In the genomic region with DNA sequence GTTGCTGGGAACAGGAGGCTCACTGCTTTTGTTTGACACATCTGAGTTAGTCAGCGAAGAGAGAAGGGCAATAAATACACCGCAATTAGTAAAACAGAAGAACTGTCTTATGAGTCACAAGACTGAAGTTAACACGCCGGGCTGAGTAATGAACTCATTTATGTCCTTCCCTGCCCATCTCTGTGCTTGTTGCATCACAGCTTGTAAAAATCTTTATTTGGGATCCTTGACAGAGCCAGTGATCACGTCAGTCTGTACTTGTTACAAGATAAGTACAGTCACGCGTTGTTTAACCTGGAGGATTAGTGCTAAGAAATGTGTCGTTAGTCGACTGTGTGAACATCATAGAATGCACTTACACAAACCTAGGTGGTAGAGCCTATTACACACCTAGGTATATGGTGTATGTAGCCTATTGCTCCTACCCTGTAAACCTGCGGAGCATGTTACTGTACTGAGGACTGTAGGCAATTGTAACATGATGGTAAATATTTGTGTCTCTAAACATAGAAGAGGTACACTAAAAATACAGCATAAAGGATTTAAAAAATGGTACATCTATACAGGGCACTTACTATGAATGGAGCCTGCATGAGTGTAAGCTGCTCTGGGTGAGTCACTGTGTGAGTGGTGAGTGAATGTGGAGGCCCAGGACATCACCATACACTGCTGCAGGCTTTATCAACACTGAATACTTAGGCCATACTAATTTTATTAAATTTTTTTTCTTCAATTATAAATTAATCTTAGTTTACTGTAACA, we compare ENCODE assay signal across 11 cellular contexts.
DNase-seq lines count a peak whose midpoint lies in the region; ATAC-seq and TF ChIP-seq lines count a peak whose summit lies in the region.
"Had no signal": no experiment of that assay in that cellular context is flagged by ENCODE, and none has a peak within 500 bp of the region (broad histone marks: within the 10 kb centered on the region; RNA-seq: fewer than 3 reads in every experiment).

No MANE protein-coding gene starts in this region.

- H3K36me3 ChIP-seq in BJ (ENCODE audit: control insufficient read depth, insufficient read depth, low read length) (no peaks in the 10 kb centered on the region), HEK293 (ENCODE audit: control insufficient read depth in 2 of 2, insufficient read depth in 1 of 2, low read length in 2 of 2) (no peaks in the 10 kb centered on the region)

- no peaks in the 10 kb centered on the region for H3K9me3 ChIP-seq in HEK293 (ENCODE audit: control insufficient read depth, insufficient read depth, low read depth, low read length)

- H3K27me3 ChIP-seq in BJ (ENCODE audit: control insufficient read depth, insufficient read depth, low read length) (no peaks in the 10 kb centered on the region), foreskin keratinocyte (peaks cover 8% of the 10 kb centered on the region)

- in situ Hi-C loops in G401 (cut with HindIII; ENCODE audit: low sequenced_read_pairs), result no loop called here

- ATAC-seq in foreskin keratinocyte, result peak; percentile 93
- no peak for ATAC-seq in GM21367 (IDR thresholded peaks at IDR 0.05; ENCODE audit: unreplicated experiment)
- ATAC-seq in GM21526 (IDR thresholded peaks at IDR 0.05; ENCODE audit: low FRiP score, unreplicated experiment), result no peak

- H3K4me1 ChIP-seq in HEK293 (ENCODE audit: control insufficient read depth, insufficient read depth, low read length) (peaks cover 3% of the 10 kb centered on the region; the same call in 1 of the 2 replicates), foreskin keratinocyte (peaks cover 16% of the 10 kb centered on the region)

- no peak for TF ChIP-seq CTCF in BJ (IDR thresholded peaks at IDR 0.05; ENCODE audit: insufficient read depth, low read depth, low read length)
- no peak for TF ChIP-seq CTCF in HEK293 (tag by site-specific recombination; IDR thresholded peaks at IDR 0.05)
- no peak for TF ChIP-seq CTCF in foreskin keratinocyte (conservative IDR thresholded peaks at IDR 0.05)

- POLR2A ChIA-PET in BJ (lab: Charles Lee), result no interaction called here
- POLR2A ChIA-PET in HEK293 (lab: Yijun Ruan, JAX), result no interaction called here

- CTCF ChIA-PET in BJ (lab: Yijun Ruan, JAX) (no interaction called here), HEK293 (lab: Yijun Ruan, JAX) (no interaction called here)

- DNase-seq in BJ (ENCODE audit: low read depth) (peak; percentile 47), NOMO-1 treated with DMSO at 0.1 percent for 48 hours (lab: John Stamatoyannopoulos, UW; ENCODE audit: unreplicated experiment) (peak; percentile 98), foreskin keratinocyte (peak; percentile 95 to 96), G401 (ENCODE audit: low spot score) (no peak), GM19238 (ENCODE audit: insufficient read length, low spot score) (no peak)
- DNase-seq: activated T-cell treated with anti-CD3 and anti-CD28 coated beads, Interleukin-2, amount 50 U/mL, for 4 hours; IMR-90; NCI-H510A had no signal

- no peak overlapping the region for H3K4me3 ChIP-seq in BJ (ENCODE audit: low read depth, low read length)
- H3K4me3 ChIP-seq in HEK293 (ENCODE audit: low read depth, low read length), result no peak overlapping the region

- H3K27ac ChIP-seq in HEK293 (ENCODE audit: extremely low read depth, low read depth, low read length) (no peak overlapping the region), foreskin keratinocyte (peak overlapping the region; percentile 80)

TF ChIP-seq in HEK293, 187 proteins besides CTCF, POLR2A, EP300 and RAD21 (continues in another document):
- TF ChIP-seq, protein P1, sequence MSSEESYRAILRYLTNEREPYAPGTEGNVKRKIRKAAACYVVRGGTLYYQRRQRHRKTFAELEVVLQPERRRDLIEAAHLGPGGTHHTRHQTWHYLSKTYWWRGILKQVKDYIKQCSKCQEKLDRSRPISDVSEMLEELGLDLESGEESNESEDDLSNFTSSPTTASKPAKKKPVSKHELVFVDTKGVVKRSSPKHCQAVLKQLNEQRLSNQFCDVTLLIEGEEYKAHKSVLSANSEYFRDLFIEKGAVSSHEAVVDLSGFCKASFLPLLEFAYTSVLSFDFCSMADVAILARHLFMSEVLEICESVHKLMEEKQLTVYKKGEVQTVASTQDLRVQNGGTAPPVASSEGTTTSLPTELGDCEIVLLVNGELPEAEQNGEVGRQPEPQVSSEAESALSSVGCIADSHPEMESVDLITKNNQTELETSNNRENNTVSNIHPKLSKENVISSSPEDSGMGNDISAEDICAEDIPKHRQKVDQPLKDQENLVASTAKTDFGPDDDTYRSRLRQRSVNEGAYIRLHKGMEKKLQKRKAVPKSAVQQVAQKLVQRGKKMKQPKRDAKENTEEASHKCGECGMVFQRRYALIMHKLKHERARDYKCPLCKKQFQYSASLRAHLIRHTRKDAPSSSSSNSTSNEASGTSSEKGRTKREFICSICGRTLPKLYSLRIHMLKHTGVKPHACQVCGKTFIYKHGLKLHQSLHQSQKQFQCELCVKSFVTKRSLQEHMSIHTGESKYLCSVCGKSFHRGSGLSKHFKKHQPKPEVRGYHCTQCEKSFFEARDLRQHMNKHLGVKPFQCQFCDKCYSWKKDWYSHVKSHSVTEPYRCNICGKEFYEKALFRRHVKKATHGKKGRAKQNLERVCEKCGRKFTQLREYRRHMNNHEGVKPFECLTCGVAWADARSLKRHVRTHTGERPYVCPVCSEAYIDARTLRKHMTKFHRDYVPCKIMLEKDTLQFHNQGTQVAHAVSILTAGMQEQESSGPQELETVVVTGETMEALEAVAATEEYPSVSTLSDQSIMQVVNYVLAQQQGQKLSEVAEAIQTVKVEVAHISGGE (tag by site-specific recombination; conservative IDR thresholded peaks at IDR 0.05; ENCODE audit: low read depth), result no peak
- TF ChIP-seq ZEB2 (tag by site-specific recombination; IDR thresholded peaks at IDR 0.05) (peak; percentile 99), ZNF416 (tag by site-specific recombination; IDR thresholded peaks at IDR 0.05) (no peak), ZNF335 (tag by site-specific recombination; conservative IDR thresholded peaks at IDR 0.05) (0 out of 2 replicates have a peak, but pooled peaks have one; percentile 23), SP3 (tag by site-specific recombination; IDR thresholded peaks at IDR 0.05) (peak; percentile 60), ZNF239 (tag by site-specific recombination; IDR thresholded peaks at IDR 0.05) (no peak), ZNF558 (tag by site-specific recombination; IDR thresholded peaks at IDR 0.05) (peak; percentile 85), ZNF626 (tag by site-specific recombination; IDR thresholded peaks at IDR 0.05) (peak; percentile 66; the same call in 1 of the 2 replicates), IKZF3 (tag by site-specific recombination; IDR thresholded peaks at IDR 0.05) (peak; percentile 92), MEIS1 (CRISPR knock-in tag; IDR thresholded peaks at IDR 0.05; ENCODE audit: borderline replicate concordance) (no peak), ZNF174 (tag by site-specific recombination; IDR thresholded peaks at IDR 0.05) (no peak), ZNF121 (tag by site-specific recombination; IDR thresholded peaks at IDR 0.05) (no peak)
- TF ChIP-seq, protein P2, sequence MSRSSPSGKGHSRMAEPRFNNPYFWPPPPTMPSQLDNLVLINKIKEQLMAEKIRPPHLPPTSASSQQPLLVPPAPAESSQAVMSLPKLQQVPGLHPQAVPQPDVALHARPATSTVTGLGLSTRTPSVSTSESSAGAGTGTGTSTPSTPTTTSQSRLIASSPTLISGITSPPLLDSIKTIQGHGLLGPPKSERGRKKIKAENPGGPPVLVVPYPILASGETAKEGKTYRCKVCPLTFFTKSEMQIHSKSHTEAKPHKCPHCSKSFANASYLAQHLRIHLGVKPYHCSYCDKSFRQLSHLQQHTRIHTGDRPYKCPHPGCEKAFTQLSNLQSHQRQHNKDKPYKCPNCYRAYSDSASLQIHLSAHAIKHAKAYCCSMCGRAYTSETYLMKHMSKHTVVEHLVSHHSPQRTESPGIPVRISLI (tag by site-specific recombination; IDR thresholded peaks at IDR 0.05), result peak; percentile 52
- TF ChIP-seq, protein P3, sequence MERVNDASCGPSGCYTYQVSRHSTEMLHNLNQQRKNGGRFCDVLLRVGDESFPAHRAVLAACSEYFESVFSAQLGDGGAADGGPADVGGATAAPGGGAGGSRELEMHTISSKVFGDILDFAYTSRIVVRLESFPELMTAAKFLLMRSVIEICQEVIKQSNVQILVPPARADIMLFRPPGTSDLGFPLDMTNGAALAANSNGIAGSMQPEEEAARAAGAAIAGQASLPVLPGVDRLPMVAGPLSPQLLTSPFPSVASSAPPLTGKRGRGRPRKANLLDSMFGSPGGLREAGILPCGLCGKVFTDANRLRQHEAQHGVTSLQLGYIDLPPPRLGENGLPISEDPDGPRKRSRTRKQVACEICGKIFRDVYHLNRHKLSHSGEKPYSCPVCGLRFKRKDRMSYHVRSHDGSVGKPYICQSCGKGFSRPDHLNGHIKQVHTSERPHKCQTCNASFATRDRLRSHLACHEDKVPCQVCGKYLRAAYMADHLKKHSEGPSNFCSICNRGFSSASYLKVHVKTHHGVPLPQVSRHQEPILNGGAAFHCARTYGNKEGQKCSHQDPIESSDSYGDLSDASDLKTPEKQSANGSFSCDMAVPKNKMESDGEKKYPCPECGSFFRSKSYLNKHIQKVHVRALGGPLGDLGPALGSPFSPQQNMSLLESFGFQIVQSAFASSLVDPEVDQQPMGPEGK (tag by site-specific recombination; IDR thresholded peaks at IDR 0.05), result peak; percentile 64
- TF ChIP-seq, protein P4, sequence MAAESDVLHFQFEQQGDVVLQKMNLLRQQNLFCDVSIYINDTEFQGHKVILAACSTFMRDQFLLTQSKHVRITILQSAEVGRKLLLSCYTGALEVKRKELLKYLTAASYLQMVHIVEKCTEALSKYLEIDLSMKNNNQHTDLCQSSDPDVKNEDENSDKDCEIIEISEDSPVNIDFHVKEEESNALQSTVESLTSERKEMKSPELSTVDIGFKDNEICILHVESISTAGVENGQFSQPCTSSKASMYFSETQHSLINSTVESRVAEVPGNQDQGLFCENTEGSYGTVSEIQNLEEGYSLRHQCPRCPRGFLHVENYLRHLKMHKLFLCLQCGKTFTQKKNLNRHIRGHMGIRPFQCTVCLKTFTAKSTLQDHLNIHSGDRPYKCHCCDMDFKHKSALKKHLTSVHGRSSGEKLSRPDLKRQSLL (tag by site-specific recombination; IDR thresholded peaks at IDR 0.05), result peak; percentile 48; the same call in 1 of the 2 replicates
- TF ChIP-seq, protein P5, sequence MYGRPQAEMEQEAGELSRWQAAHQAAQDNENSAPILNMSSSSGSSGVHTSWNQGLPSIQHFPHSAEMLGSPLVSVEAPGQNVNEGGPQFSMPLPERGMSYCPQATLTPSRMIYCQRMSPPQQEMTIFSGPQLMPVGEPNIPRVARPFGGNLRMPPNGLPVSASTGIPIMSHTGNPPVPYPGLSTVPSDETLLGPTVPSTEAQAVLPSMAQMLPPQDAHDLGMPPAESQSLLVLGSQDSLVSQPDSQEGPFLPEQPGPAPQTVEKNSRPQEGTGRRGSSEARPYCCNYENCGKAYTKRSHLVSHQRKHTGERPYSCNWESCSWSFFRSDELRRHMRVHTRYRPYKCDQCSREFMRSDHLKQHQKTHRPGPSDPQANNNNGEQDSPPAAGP (tag by site-specific recombination; IDR thresholded peaks at IDR 0.05), result peak; percentile 98

Comparison
In these comparisons a context has a peak if more than half of its experiments do, and no peak if none do; other contexts are left out.
1. DNase-seq: peak in BJ (single experiment), NOMO-1 treated with DMSO at 0.1 percent for 48 hours (single experiment) and foreskin keratinocyte (2 of 2); none in G401 (single experiment) and GM19238 (single experiment).